In genomic region chr2:237350597-237350996, GRCh38 we compare ENCODE assay signal across 21 cellular contexts.
DNase-seq lines count a peak whose midpoint lies in the region; ATAC-seq and FAIRE-seq lines count a peak whose summit lies in the region.
"Had no signal": no experiment of that assay in that cellular context is flagged by ENCODE, and none has a peak within 500 bp of the region (broad histone marks: within the 10 kb centered on the region; RNA-seq: fewer than 3 reads in every experiment).

No MANE protein-coding gene starts in this region.

- H3K27ac ChIP-seq in GM23248 (peak overlapping the region; percentile 31), neuronal stem cell (replicated peaks; ENCODE audit: low read length) (no peak overlapping the region), skeletal muscle tissue (ENCODE audit: low read depth, low read length) (no peak overlapping the region)
- H3K27ac ChIP-seq: A549 had no signal

- H3K9me3 ChIP-seq in GM23248 (ENCODE audit: low read depth) (no peaks in the 10 kb centered on the region), neuronal stem cell (replicated peaks in 1 of 2; ENCODE audit: control insufficient read depth in 2 of 2, insufficient read depth in 1 of 2, low read depth in 1 of 2, low read length in 2 of 2) (no peaks in the 10 kb centered on the region), skeletal muscle tissue (ENCODE audit: control insufficient read depth in 3 of 3, low read length in 3 of 3) (no peaks in the 10 kb centered on the region)
- H3K9me3 ChIP-seq: A549 had no signal

- no peaks in the 10 kb centered on the region for H3K9me2 ChIP-seq in GM23248 (ENCODE audit: insufficient read depth)

- H3K9ac ChIP-seq in GM23248 = peak overlapping the region; percentile 33; the same call in 1 of the 2 replicates
- no peak overlapping the region for H3K9ac ChIP-seq in neuronal stem cell (ENCODE audit: low read depth, low read length, poor library complexity)
- no peak overlapping the region for H3K9ac ChIP-seq in skeletal muscle tissue (ENCODE audit: low read depth in 1 of 3, low read length in 3 of 3)

- ATAC-seq in GM21529 (IDR thresholded peaks at IDR 0.05; ENCODE audit: unreplicated experiment) = no peak
- ATAC-seq: PC-3 had no signal

- no peak overlapping the region for H2AK5ac ChIP-seq in neuronal stem cell (ENCODE audit: low read depth, low read length)

- peaks cover 99% of the 10 kb centered on the region for H3K36me3 ChIP-seq in GM23248 (ENCODE audit: low read depth)
- no peaks in the 10 kb centered on the region for H3K36me3 ChIP-seq in neuronal stem cell (replicated peaks in 1 of 2; ENCODE audit: control insufficient read depth in 2 of 2, insufficient read depth in 2 of 2, low read length in 2 of 2)
- peaks cover 0 to 18% (median 0%) of the 10 kb centered on the region in 3 donors for H3K36me3 ChIP-seq in skeletal muscle tissue (ENCODE audit: control insufficient read depth in 3 of 3, insufficient read depth in 3 of 3, low read length in 3 of 3)

- H3K14ac ChIP-seq in neuronal stem cell (ENCODE audit: low read length) = no peak overlapping the region

- no peaks in the 10 kb centered on the region for H4K20me1 ChIP-seq in GM23248 (ENCODE audit: insufficient read depth)

- WGBS in GM23248 (ENCODE audit: low coverage in 1 of 2, low lambda C conversion rate in 2 of 2, missing lambda C conversion rate in 2 of 2), 2 experiments = 61 to 63% methylated on average over 6 of the region's 6 CpGs
- WGBS in neuronal stem cell (ENCODE audit: extremely low coverage in 2 of 2, insufficient read length in 2 of 2, insufficient replicate concordance in 1 of 2), 2 donors = no CpG with 5 or more reads among the region's 6 CpGs

- H3K4me2 ChIP-seq in GM23248 (ENCODE audit: unreplicated experiment) (no peak overlapping the region), neuronal stem cell (ENCODE audit: insufficient read depth, low read length, poor library complexity, severe bottlenecking) (no peak overlapping the region)
- H3K4me2 ChIP-seq: A549 had no signal

- H2BK120ac ChIP-seq in neuronal stem cell (ENCODE audit: low read depth, low read length) = no peak overlapping the region

- no peak overlapping the region for H3K23ac ChIP-seq in neuronal stem cell (ENCODE audit: low read depth, low read length, poor library complexity)

- peaks cover 95% of the 10 kb centered on the region for H3K79me2 ChIP-seq in GM23248 (ENCODE audit: insufficient read depth)

- H3K4ac ChIP-seq in neuronal stem cell (ENCODE audit: low read length) = no peak overlapping the region

- H3K27me3 ChIP-seq in GM23248 (replicated peaks; ENCODE audit: insufficient read depth) (no peaks in the 10 kb centered on the region), neuronal stem cell (ENCODE audit: control insufficient read depth in 3 of 3, insufficient read depth in 3 of 3, low read depth in 1 of 3, low read length in 3 of 3) (peaks cover 0 to 19% (median 0%) of the 10 kb centered on the region in 3 experiments), skeletal muscle tissue (ENCODE audit: control insufficient read depth in 3 of 3, insufficient read depth in 3 of 3, low read length in 3 of 3) (no peaks in the 10 kb centered on the region)

- H3K18ac ChIP-seq in neuronal stem cell (ENCODE audit: low read length) = peak overlapping the region; percentile 9

- no peak overlapping the region for H4K91ac ChIP-seq in neuronal stem cell (ENCODE audit: low read depth, low read length, poor library complexity)

- H3K79me1 ChIP-seq in neuronal stem cell (ENCODE audit: low read depth, low read length) = no peaks in the 10 kb centered on the region

- in situ Hi-C loops in GM23248 (cut with MboI) = no loop called here

- no peak overlapping the region for H2BK12ac ChIP-seq in neuronal stem cell (ENCODE audit: low read length)

- H4K8ac ChIP-seq in neuronal stem cell (ENCODE audit: low read depth, low read length) = no peak overlapping the region

- H3K4me1 ChIP-seq in GM23248 (ENCODE audit: insufficient read depth) (peaks cover 20% of the 10 kb centered on the region), neuronal stem cell (ENCODE audit: control insufficient read depth in 2 of 2, insufficient read depth in 1 of 2, low read depth in 1 of 2, low read length in 2 of 2) (peaks cover 0 to 2% of the 10 kb centered on the region in 2 donors), skeletal muscle tissue (ENCODE audit: control insufficient read depth in 3 of 3, insufficient read depth in 3 of 3, low read length in 3 of 3) (peaks cover 20 to 29% (median 28%) of the 10 kb centered on the region in 3 donors)
- H3K4me1 ChIP-seq: A549 had no signal

- peak; percentile 28 for DNase-seq in GM23248
- peak; percentile 45 for DNase-seq in SK-N-DZ (ENCODE audit: low spot score)
- no peak for DNase-seq in neuronal stem cell (ENCODE audit: low spot score)
- DNase-seq in superior temporal gyrus (ENCODE audit: extremely low spot score) = no peak
- DNase-seq in frontal cortex (ENCODE audit: low spot score in 2 of 2) = no peak
- no peak for DNase-seq in iPS-NIHi7 (ENCODE audit: extremely low spot score)
- DNase-seq: CD4-positive, alpha-beta T cell; DMS79 treated with DMSO at 0.1 percent for 48 hours; HCEC 1CT; KBM-7; NCI-H146; NCI-H2081 treated with DMSO at 0.1 percent for 48 hours; NCI-H226; NK-92 treated with Interleukin-12 subunit alpha and Interleukin-12 subunit beta, amount 100 ng/mL, for 24 hours; PC-3 had no signal

- H2BK5ac ChIP-seq in neuronal stem cell (ENCODE audit: low read length) = no peak overlapping the region

- H3K4me3 ChIP-seq in GM23248 (no peak overlapping the region), neuronal stem cell (ENCODE audit: low read length in 2 of 2) (no peak overlapping the region), skeletal muscle tissue (ENCODE audit: low read length in 3 of 3) (peak overlapping the region in 2 of 3 donors; percentile 34 to 41)
- H3K4me3 ChIP-seq: A549 had no signal

- H2AFZ ChIP-seq in GM23248 = no peak overlapping the region
- H2AFZ ChIP-seq in neuronal stem cell (ENCODE audit: low read length) = no peak overlapping the region

- FAIRE-seq in frontal cortex (lab: Jason Lieb, UNC) = no peak
- FAIRE-seq: A549, D721Med, G401.6, GM12891 had no signal

- no peak overlapping the region for H2BK15ac ChIP-seq in neuronal stem cell (ENCODE audit: low read length)

- peaks cover 100% of the 10 kb centered on the region for H3F3A ChIP-seq in GM23248 (ENCODE audit: insufficient read depth)

Comparison
In these comparisons a context has a peak if more than half of its experiments do, and no peak if none do; other contexts are left out.
1. DNase-seq: peak in GM23248 (single experiment) and SK-N-DZ (single experiment); none in neuronal stem cell (single experiment), superior temporal gyrus (single experiment), frontal cortex (0 of 2) and iPS-NIHi7 (single experiment).
2. H3K4me3 ChIP-seq: peak in skeletal muscle tissue (2 of 3); none in GM23248 (single experiment) and neuronal stem cell (0 of 2).